2 cellular contexts compared by ENCODE assay signal in the genomic region with DNA sequence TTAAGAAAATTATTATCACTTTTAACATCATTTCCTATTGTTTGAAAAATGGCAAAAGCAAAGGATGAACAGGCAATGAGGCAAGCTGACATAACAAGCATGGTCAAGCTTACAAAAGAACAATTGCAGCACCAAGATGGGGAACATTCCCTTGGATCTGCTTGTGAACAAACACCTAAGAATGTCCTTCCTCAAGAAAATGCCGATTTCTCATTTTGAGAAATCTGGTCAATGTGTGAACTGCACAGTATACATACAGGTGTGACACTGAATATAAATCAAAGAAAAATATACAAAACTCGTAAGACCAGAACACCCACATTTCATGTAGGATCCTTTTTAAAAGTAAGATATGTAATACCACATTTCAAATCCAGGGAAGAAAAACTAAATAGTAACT.
A peak's percentile ranks its signal among the peaks of the same experiment; 100 is the strongest.
TF ChIP-seq lines count a peak whose summit lies in the region.

No MANE protein-coding gene starts in this region.

TF ChIP-seq in A549, 52 proteins besides CTCF, POLR2A, EP300 and RAD21:
- TF ChIP-seq CHD2 (IDR thresholded peaks at IDR 0.05; ENCODE audit: low read length, partially characterized antibody), result no peak
- no peak for TF ChIP-seq RNF2 (IDR thresholded peaks at IDR 0.05; ENCODE audit: borderline replicate concordance, low read depth)
- TF ChIP-seq MAFK (IDR thresholded peaks at IDR 0.05; ENCODE audit: partially characterized antibody), result peak; percentile 61
- no peak for TF ChIP-seq HDAC2 (IDR thresholded peaks at IDR 0.05)
- TF ChIP-seq, protein P1, sequence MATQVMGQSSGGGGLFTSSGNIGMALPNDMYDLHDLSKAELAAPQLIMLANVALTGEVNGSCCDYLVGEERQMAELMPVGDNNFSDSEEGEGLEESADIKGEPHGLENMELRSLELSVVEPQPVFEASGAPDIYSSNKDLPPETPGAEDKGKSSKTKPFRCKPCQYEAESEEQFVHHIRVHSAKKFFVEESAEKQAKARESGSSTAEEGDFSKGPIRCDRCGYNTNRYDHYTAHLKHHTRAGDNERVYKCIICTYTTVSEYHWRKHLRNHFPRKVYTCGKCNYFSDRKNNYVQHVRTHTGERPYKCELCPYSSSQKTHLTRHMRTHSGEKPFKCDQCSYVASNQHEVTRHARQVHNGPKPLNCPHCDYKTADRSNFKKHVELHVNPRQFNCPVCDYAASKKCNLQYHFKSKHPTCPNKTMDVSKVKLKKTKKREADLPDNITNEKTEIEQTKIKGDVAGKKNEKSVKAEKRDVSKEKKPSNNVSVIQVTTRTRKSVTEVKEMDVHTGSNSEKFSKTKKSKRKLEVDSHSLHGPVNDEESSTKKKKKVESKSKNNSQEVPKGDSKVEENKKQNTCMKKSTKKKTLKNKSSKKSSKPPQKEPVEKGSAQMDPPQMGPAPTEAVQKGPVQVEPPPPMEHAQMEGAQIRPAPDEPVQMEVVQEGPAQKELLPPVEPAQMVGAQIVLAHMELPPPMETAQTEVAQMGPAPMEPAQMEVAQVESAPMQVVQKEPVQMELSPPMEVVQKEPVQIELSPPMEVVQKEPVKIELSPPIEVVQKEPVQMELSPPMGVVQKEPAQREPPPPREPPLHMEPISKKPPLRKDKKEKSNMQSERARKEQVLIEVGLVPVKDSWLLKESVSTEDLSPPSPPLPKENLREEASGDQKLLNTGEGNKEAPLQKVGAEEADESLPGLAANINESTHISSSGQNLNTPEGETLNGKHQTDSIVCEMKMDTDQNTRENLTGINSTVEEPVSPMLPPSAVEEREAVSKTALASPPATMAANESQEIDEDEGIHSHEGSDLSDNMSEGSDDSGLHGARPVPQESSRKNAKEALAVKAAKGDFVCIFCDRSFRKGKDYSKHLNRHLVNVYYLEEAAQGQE (IDR thresholded peaks at IDR 0.05), result no peak

TF ChIP-seq in IMR-90, 13 proteins besides CTCF, POLR2A, EP300 and RAD21:
- TF ChIP-seq SMC3 (IDR thresholded peaks at IDR 0.05; ENCODE audit: low read depth, low read length) (no peak), MAFK (IDR thresholded peaks at IDR 0.05; ENCODE audit: low read depth, low read length) (peak; percentile 32; the same call in 1 of the 2 replicates), MXI1 (IDR thresholded peaks at IDR 0.05; ENCODE audit: borderline replicate concordance, low read depth, low read length) (no peak), CHD1 (IDR thresholded peaks at IDR 0.05; ENCODE audit: low read depth, low read length) (no peak), RCOR1 (IDR thresholded peaks at IDR 0.05; ENCODE audit: insufficient replicate concordance, low read length) (no peak)
- TF ChIP-seq, protein P2, sequence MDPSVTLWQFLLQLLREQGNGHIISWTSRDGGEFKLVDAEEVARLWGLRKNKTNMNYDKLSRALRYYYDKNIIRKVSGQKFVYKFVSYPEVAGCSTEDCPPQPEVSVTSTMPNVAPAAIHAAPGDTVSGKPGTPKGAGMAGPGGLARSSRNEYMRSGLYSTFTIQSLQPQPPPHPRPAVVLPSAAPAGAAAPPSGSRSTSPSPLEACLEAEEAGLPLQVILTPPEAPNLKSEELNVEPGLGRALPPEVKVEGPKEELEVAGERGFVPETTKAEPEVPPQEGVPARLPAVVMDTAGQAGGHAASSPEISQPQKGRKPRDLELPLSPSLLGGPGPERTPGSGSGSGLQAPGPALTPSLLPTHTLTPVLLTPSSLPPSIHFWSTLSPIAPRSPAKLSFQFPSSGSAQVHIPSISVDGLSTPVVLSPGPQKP (IDR thresholded peaks at IDR 0.05; ENCODE audit: borderline replicate concordance, low read depth, low read length), result no peak
- TF ChIP-seq, protein P3, sequence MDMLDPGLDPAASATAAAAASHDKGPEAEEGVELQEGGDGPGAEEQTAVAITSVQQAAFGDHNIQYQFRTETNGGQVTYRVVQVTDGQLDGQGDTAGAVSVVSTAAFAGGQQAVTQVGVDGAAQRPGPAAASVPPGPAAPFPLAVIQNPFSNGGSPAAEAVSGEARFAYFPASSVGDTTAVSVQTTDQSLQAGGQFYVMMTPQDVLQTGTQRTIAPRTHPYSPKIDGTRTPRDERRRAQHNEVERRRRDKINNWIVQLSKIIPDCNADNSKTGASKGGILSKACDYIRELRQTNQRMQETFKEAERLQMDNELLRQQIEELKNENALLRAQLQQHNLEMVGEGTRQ (IDR thresholded peaks at IDR 0.05; ENCODE audit: low read depth, low read length), result no peak
